ENCODE assay signal across 8 cellular contexts in the genomic region with DNA sequence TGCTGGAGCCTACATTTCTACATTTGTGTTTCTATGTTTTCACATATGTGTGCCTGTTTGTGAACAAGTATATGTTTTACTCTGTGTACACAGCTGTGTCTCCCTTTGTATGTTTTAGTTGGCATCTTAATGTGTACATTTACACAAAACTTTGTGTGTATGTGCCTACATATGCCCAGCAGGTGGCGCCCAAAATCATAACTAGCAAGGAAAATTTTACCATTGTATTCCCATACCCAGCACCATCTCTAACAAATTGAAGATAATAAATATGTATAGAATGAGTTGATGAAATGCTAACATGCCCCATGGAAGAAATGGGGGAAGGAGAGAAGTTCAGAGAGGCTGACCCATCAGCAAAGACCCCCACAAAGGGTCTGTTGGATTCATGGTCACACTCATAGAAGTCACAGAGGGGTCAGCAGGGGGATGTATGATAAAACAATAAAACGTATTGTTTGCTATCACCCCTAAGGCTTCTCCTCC. TPM values are rescaled to one million over a fixed set of nuclear protein-coding genes. Genes with fewer than 3 reads are reported as not detected.
A peak's percentile ranks its signal among the peaks of the same experiment; 100 is the strongest.
DNase-seq lines count a peak whose midpoint lies in the region; ATAC-seq and TF ChIP-seq lines count a peak whose summit lies in the region.

No MANE protein-coding gene starts in this region.

- H3K4me3 Mint-ChIP-seq in progenitor cell of endocrine pancreas (ENCODE audit: low read depth) = no peak overlapping the region

- H3K36me3 Mint-ChIP-seq in progenitor cell of endocrine pancreas (ENCODE audit: insufficient read depth) = no peaks in the 10 kb centered on the region

- peak; percentile 73 for TF ChIP-seq CTCF in GM10266 (IDR thresholded peaks at IDR 0.05; ENCODE audit: control insufficient read depth, insufficient read depth, low read depth, missing control alignments)
- peak; percentile 93 for TF ChIP-seq CTCF in progenitor cell of endocrine pancreas (IDR thresholded peaks at IDR 0.05; ENCODE audit: unreplicated experiment)

- ATAC-seq in GM21447 (IDR thresholded peaks at IDR 0.05; ENCODE audit: unreplicated experiment) = no peak

- peaks cover 4% of the 10 kb centered on the region for H3K27me3 Mint-ChIP-seq in progenitor cell of endocrine pancreas

- H3K9me3 Mint-ChIP-seq in progenitor cell of endocrine pancreas (ENCODE audit: low read depth) = no peaks in the 10 kb centered on the region

- peaks cover 16% of the 10 kb centered on the region for H3K4me1 Mint-ChIP-seq in progenitor cell of endocrine pancreas (ENCODE audit: low read depth)

- DNase-seq in GM10266 (ENCODE audit: extremely low spot score) (peak; percentile 53), MV-4-11 (lab: John Stamatoyannopoulos, UW) (peak; percentile 64), SK-N-DZ (ENCODE audit: low spot score) (peak; percentile 78), globus pallidus (ENCODE audit: low spot score) (peak; percentile 74), progenitor cell of endocrine pancreas (ENCODE audit: low spot score, unreplicated experiment) (no peak), hepatic stellate cell (ENCODE audit: low spot score) (no peak)
- peak; percentile 58 for DNase-seq in activated gamma-delta T cell treated with anti-CD3 and anti-CD28 coated beads, Interleukin-2, amount 50 U/mL, for 16 hours (ENCODE audit: low read depth)

- no peak overlapping the region for H3K27ac Mint-ChIP-seq in progenitor cell of endocrine pancreas

RNA-seq across cellular contexts. Expression of gene PKDCC, which starts 48.1 kb away (rescaled TPM):
- 46.6 and 70.2 TPM in 2 replicates for polyA plus RNA-seq in SK-N-DZ (2014; cell fraction: cytosol; rRNA removed)
- 231 and 310 TPM in 2 replicates for polyA plus RNA-seq in SK-N-DZ (2014; cell fraction: nucleus; rRNA removed)
- 334 and 335 TPM in 2 replicates for total RNA-seq in progenitor cell of endocrine pancreas

Comparison
In these comparisons a context has a peak if more than half of its experiments do, and no peak if none do; other contexts are left out.
1. DNase-seq: peak in GM10266 (single experiment), MV-4-11 (single experiment), SK-N-DZ (single experiment), activated gamma-delta T cell treated with anti-CD3 and anti-CD28 coated beads, Interleukin-2, amount 50 U/mL, for 16 hours (single experiment) and globus pallidus (single experiment); none in progenitor cell of endocrine pancreas (single experiment) and hepatic stellate cell (single experiment).